In genomic region chr9:33924978-33925797, GRCh38 we compare ENCODE assay signal across 8 cellular contexts.
DNase-seq lines count a peak whose midpoint lies in the region; ATAC-seq and TF ChIP-seq lines count a peak whose summit lies in the region.

No MANE protein-coding gene starts in this region.

- H3K4me3 Mint-ChIP-seq in GM23338 (no peak overlapping the region), endodermal cell (no peak overlapping the region)

- peaks cover 90% of the 10 kb centered on the region for H3K36me3 Mint-ChIP-seq in GM23338 (ENCODE audit: low read depth)
- peaks cover 76% of the 10 kb centered on the region for H3K36me3 Mint-ChIP-seq in endodermal cell (ENCODE audit: low read depth)

- H3K79me2 ChIP-seq in GM23338 (replicated peaks; ENCODE audit: insufficient read depth): no peaks in the 10 kb centered on the region; the same call in 1 of the 2 replicates

- no peak overlapping the region for H3K4me2 ChIP-seq in GM23338

- H3K36me3 ChIP-seq in GM23338 (ENCODE audit: insufficient read depth) (peaks cover 40% of the 10 kb centered on the region), endodermal cell (ENCODE audit: control insufficient read depth, insufficient read depth, low read length) (peaks cover 97% of the 10 kb centered on the region)

- H3K9me3 ChIP-seq in endodermal cell (ENCODE audit: control insufficient read depth, low read length): no peaks in the 10 kb centered on the region

- POLR2A ChIA-PET in RWPE1 (lab: Yijun Ruan, JAX; ENCODE audit: low non-redundant PET): no interaction called here

- H3K9me2 ChIP-seq in GM23338 (ENCODE audit: insufficient read depth): no peaks in the 10 kb centered on the region

- no peaks in the 10 kb centered on the region for H3K27me3 ChIP-seq in GM23338 (ENCODE audit: insufficient read depth)
- H3K27me3 ChIP-seq in endodermal cell (ENCODE audit: control insufficient read depth, insufficient read depth, low read length, poor library complexity, severe bottlenecking): no peaks in the 10 kb centered on the region

- TF ChIP-seq CTCF in GM23338 (conservative IDR thresholded peaks at IDR 0.05; ENCODE audit: low read depth in 2 of 2): peak; percentile 80
- TF ChIP-seq CTCF in RWPE1 (conservative IDR thresholded peaks at IDR 0.05; ENCODE audit: low read depth): no peak; the same call in 1 of the 2 replicates
- peak; percentile 85 for TF ChIP-seq CTCF in endodermal cell (conservative IDR thresholded peaks at IDR 0.05)

- ATAC-seq in GM23338 (peak; percentile 71), GM19023 (IDR thresholded peaks at IDR 0.05; ENCODE audit: unreplicated experiment) (no peak), GM18511 (IDR thresholded peaks at IDR 0.05; ENCODE audit: unreplicated experiment) (no peak)

- peak; percentile 26 for DNase-seq in COLO668 (lab: John Stamatoyannopoulos, UW; ENCODE audit: unreplicated experiment)
- DNase-seq in GM23338 (ENCODE audit: low spot score): peak; percentile 85
- peak; percentile 30 for DNase-seq in RWPE1 (ENCODE audit: low spot score)
- peak; percentile 90 for DNase-seq in endodermal cell
- DNase-seq in medulla oblongata (ENCODE audit: extremely low spot score): peak; percentile 81
- no peak for DNase-seq in activated CD4-positive, CD25-positive, alpha-beta regulatory T cell treated with anti-CD3 and anti-CD28 coated beads, Interleukin-2, amount 50 U/mL, for 72 hours

- CTCF ChIA-PET in RWPE1 (lab: Yijun Ruan, JAX): interaction anchor here (0.6 to 1.0 kb wide), 5 partner anchors 10 to 248 kb away, joined by 3 to 4 read pairs (median 3); no protein-coding TSS in a partner anchor

- peaks cover 14% of the 10 kb centered on the region for H3K4me1 Mint-ChIP-seq in GM23338
- peaks cover 11% of the 10 kb centered on the region for H3K4me1 Mint-ChIP-seq in endodermal cell

- peak overlapping the region; percentile 83 for H3K27ac Mint-ChIP-seq in GM23338
- H3K27ac Mint-ChIP-seq in endodermal cell: peak overlapping the region; percentile 86

- H3K9ac ChIP-seq in endodermal cell (ENCODE audit: extremely low read depth, low read length, poor library complexity, severe bottlenecking): no peak overlapping the region

- H3K4me3 ChIP-seq in GM23338: no peak overlapping the region
- H3K4me3 ChIP-seq in endodermal cell (ENCODE audit: low read length): no peak overlapping the region

- H3K4me1 ChIP-seq in GM23338 (ENCODE audit: insufficient read depth) (peaks cover 8% of the 10 kb centered on the region), endodermal cell (ENCODE audit: control insufficient read depth, insufficient read depth, low read length) (no peaks in the 10 kb centered on the region)

- peaks cover 4% of the 10 kb centered on the region; the same call in 1 of the 2 replicates for H3F3A ChIP-seq in GM23338 (replicated peaks; ENCODE audit: low read depth)

- H3K27me3 Mint-ChIP-seq in GM23338 (ENCODE audit: insufficient read depth, low read depth, poor library complexity) (peaks cover 23% of the 10 kb centered on the region), endodermal cell (ENCODE audit: insufficient read depth) (no peaks in the 10 kb centered on the region)

- H2AFZ ChIP-seq in GM23338: no peak overlapping the region

- H3K27ac ChIP-seq in GM23338 (ENCODE audit: low read depth) (peak overlapping the region; percentile 90), RWPE1 (peak overlapping the region; percentile 44), endodermal cell (ENCODE audit: low read depth, low read length) (peak overlapping the region; percentile 56)

- no peaks in the 10 kb centered on the region for H3K9me3 Mint-ChIP-seq in GM23338
- H3K9me3 Mint-ChIP-seq in endodermal cell: no peaks in the 10 kb centered on the region

- H4K20me1 ChIP-seq in GM23338 (replicated peaks; ENCODE audit: insufficient read depth): peaks cover 25% of the 10 kb centered on the region

- 65 to 83% methylated on average over 13 to 17 of the region's 17 CpGs for WGBS in endodermal cell (ENCODE audit: insufficient coverage in 1 of 2, insufficient read length in 1 of 2), 2 experiments

TF ChIP-seq in GM23338, 12 proteins besides CTCF, POLR2A, EP300 and RAD21 (continues in another document):
- TF ChIP-seq CREB1 (CRISPR knock-in tag; IDR thresholded peaks at IDR 0.05; ENCODE audit: low read depth) (no peak), STAT1 (IDR thresholded peaks at IDR 0.05; ENCODE audit: unreplicated experiment) (no peak), JUNB (IDR thresholded peaks at IDR 0.05; ENCODE audit: unreplicated experiment) (no peak), EZH2phosphoT487 (IDR thresholded peaks at IDR 0.05; ENCODE audit: unreplicated experiment) (no peak), NANOG (IDR thresholded peaks at IDR 0.05; ENCODE audit: borderline replicate concordance) (no peak), ZNF331 (CRISPR knock-in tag; IDR thresholded peaks at IDR 0.05; ENCODE audit: low read depth) (no peak), REST (IDR thresholded peaks at IDR 0.05; ENCODE audit: unreplicated experiment) (no peak), ETS1 (IDR thresholded peaks at IDR 0.05) (no peak), POLR2AphosphoS5 (IDR thresholded peaks at IDR 0.05; ENCODE audit: low read depth) (no peak), ZNF114 (CRISPR knock-in tag; IDR thresholded peaks at IDR 0.05) (no peak)
